Comparison of ENCODE assay signal across 1 cellular context in genomic region chr10:126062132-126063032, GRCh38.
TF ChIP-seq lines count a peak whose summit lies in the region.

No MANE protein-coding gene starts in this region.

TF ChIP-seq in HepG2, 621 proteins besides CTCF, POLR2A, EP300 and RAD21 (continued from another document):
- TF ChIP-seq ZNF446 (CRISPR knock-in tag; IDR thresholded peaks at IDR 0.05) = no peak
